8 cellular contexts compared by ENCODE assay signal in the genomic region with DNA sequence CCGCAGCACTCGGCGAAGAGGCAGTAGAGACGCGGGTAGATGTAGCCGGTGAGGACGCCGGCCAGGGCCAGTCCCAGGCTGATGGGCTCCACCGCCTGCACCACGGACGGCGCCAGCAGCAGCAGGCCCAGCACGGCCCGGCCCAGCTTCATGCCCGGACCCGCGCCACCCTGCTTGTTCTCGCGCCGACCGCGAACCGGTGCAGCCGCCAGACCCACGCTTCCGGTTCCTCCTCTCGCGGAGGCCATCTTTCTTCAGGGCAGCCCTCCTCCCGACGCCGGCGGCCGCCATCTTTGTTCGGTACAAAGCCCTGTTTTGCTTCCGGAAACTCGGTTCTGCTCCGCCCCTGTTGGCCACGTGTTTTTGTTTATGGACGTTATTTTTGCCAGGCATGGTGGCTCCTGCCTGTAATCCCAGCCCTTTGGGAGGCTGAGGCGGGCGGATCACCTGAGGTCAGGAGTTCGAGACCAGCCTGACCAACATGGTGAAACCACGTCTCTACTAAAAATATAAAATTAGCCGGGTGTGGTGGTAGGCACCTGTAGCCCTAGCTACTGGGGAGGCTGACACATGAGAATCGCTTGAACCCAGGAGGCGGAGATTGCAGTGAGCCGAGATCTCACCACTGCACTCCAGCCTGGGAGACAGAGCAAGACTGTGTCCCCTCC. TPM values are rescaled to one million over a fixed set of nuclear protein-coding genes. Genes with fewer than 3 reads are reported as not detected.
DNase-seq lines count a peak whose midpoint lies in the region; ATAC-seq and TF ChIP-seq lines count a peak whose summit lies in the region.

A gene with protein sequence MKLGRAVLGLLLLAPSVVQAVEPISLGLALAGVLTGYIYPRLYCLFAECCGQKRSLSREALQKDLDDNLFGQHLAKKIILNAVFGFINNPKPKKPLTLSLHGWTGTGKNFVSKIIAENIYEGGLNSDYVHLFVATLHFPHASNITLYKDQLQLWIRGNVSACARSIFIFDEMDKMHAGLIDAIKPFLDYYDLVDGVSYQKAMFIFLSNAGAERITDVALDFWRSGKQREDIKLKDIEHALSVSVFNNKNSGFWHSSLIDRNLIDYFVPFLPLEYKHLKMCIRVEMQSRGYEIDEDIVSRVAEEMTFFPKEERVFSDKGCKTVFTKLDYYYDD (minus strand): TSS at position 203 of the 668 bp plus-strand sequence. CDS start 51 bp downstream, at position 152.

- H3K4me1 ChIP-seq in right cardiac atrium (ENCODE audit: control insufficient read depth, insufficient read depth, low read length) = no peaks in the 10 kb centered on the region
- peaks cover 0 to 5% of the 10 kb centered on the region in 2 donors for H3K4me1 ChIP-seq in uterus

- intact Hi-C loops in right cardiac atrium (cut with DNase I) = no loop called here
- intact Hi-C loops in uterus (cut with DNase I; ENCODE audit: low total_unique reads) = no loop called here

- in situ Hi-C loops in GM13976 (cut with MboI; ENCODE audit: low sequenced_read_pairs, unreplicated experiment) = no loop called here

- H3K4me3 ChIP-seq in right cardiac atrium (ENCODE audit: low read length) (peak within 1 kb of the TSS; percentile 81), uterus (peak within 1 kb of the TSS; percentile 83 to 97)

- peak; percentile 23 to 32 for TF ChIP-seq POLR2A in uterus (IDR thresholded peaks at IDR 0.05)

- ATAC-seq in HG02884 (IDR thresholded peaks at IDR 0.05; ENCODE audit: unreplicated experiment) (peak; percentile 87), right cardiac atrium (peak; percentile 96 to 97)

- H3K9me3 ChIP-seq in right cardiac atrium (ENCODE audit: control insufficient read depth, low read length) = no peaks in the 10 kb centered on the region
- H3K9me3 ChIP-seq in uterus = no peaks in the 10 kb centered on the region

- DNase-seq in GM13976 (ENCODE audit: low spot score) (peak; percentile 96), NCI-H187 (lab: John Stamatoyannopoulos, UW) (peak; percentile 57 to 69), T-helper 2 cell (peak; percentile 77 to 95 (median 88)), anterior cingulate cortex (lab: John Stamatoyannopoulos, UW) (peak; percentile 24 to 96 (median 89)), right cardiac atrium (peak; percentile 95 to 98 (median 98)), pulmonary artery endothelial cell (ENCODE audit: low read depth, low spot score) (peak; percentile 75), uterus (peak; percentile 94 to 96)

- H3K27ac ChIP-seq in right cardiac atrium (ENCODE audit: low read length) = no peak within 1 kb of the TSS
- peak within 1 kb of the TSS; percentile 76 to 85 for H3K27ac ChIP-seq in uterus

- no peaks in the 10 kb centered on the region for H3K36me3 ChIP-seq in uterus

- WGBS in right cardiac atrium = 4% methylated on average over 47 of the region's 47 CpGs

- no peaks in the 10 kb centered on the region for H3K27me3 ChIP-seq in right cardiac atrium (ENCODE audit: control insufficient read depth, insufficient read depth)
- H3K27me3 ChIP-seq in uterus = no peaks in the 10 kb centered on the region

- no peak for TF ChIP-seq CTCF in GM13976 (IDR thresholded peaks at IDR 0.05; ENCODE audit: borderline replicate concordance, control extremely low read depth, extremely low read depth, insufficient read depth, missing control alignments)
- TF ChIP-seq CTCF in uterus (IDR thresholded peaks at IDR 0.05) = peak in 1 of 4 experiments; percentile 41

RNA-seq across cellular contexts. Expression of the gene that starts here (rescaled TPM):
- 10 to 100 TPM; 18.0 to 22.4 (median 19.6) TPM for total RNA-seq in right cardiac atrium
- polyA plus RNA-seq in right cardiac atrium = 16.1 TPM
- total RNA-seq in pulmonary artery endothelial cell = 32.6 and 39.3 TPM in 2 replicates
- 10 to 100 TPM; 13.1 to 40.3 (median 33.0) TPM for total RNA-seq in uterus
